19 cellular contexts compared by ENCODE assay signal in the genomic region with DNA sequence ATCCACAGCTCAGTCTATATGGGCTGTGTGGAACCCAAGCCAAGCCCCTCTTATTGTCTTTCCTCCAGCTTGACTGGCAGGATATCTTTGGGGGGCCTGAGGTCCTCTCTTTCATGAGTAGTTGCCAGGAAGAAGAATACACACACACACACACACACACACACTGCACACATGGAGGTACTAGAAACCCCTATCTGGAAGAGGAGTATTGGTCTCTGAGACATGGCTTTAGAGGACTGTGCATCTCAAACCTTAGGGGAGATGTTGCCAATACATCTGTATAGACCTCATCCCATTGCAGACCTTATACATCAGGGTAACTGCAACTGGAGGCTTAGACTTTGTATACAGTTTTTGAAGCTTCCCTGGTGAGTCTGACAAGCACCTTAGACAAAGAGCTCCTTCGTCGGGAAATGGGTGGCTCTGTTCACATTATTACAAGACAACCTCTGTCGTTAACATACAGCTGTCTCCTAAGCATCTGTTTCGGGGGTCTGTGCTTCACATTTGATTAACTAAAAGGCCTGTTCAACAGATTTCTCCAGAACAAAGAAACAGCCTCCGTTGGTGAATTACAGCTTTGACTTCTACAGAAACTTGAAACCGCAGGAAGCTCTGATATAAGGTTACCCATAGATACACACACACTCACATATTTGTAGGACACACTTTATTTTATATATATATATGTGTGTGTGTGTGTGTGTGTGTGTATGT. TPM values are rescaled to one million over a fixed set of nuclear protein-coding genes. Genes with fewer than 3 reads are reported as not detected.
"Had no signal": no experiment of that assay in that cellular context is flagged by ENCODE, and none has a peak within 500 bp of the region (broad histone marks: within the 10 kb centered on the region; RNA-seq: fewer than 3 reads in every experiment).

No MANE protein-coding gene starts in this region.

- H3K36me3 Mint-ChIP-seq: activated naive CD4-positive, alpha-beta T cell treated with anti-CD3 and anti-CD28 coated beads, Interleukin-2, amount 50 U/mL, for 24 hours had no signal

- DNase-seq: activated CD4-positive, alpha-beta T cell treated with anti-CD3 and anti-CD28 coated beads for 4 hours; activated CD8-positive, alpha-beta memory T cell treated with anti-CD3 and anti-CD28 coated beads, Interleukin-2, amount 50 U/mL, for 4 hours; activated CD8-positive, alpha-beta T cell treated with anti-CD3 and anti-CD28 coated beads, Interleukin-2, amount 10 ng/mL, durations not matched to agents 7 days and 5 days; activated effector memory CD4-positive, alpha-beta T cell treated with anti-CD3 and anti-CD28 coated beads, Interleukin-2, amount 50 U/mL, for 16 hours; activated T-cell treated with anti-CD3 and anti-CD28 coated beads, Interleukin-2, amount 50 U/mL, for 48 hours; adrenal gland; heart right ventricle; left colon; posterior cingulate gyrus; small intestine; stimulated activated CD4-positive, alpha-beta T cell treated with anti-CD3 and anti-CD28 coated beads, Interleukin-4, amount 100 ng/mL, for 24 hours; stimulated activated naive CD4-positive, alpha-beta T cell treated with Interleukin-2 at 50 U/mL for 16 hours; transverse colon had no signal

- H3K4me3 ChIP-seq: adrenal gland, gastroesophageal sphincter, heart right ventricle, transverse colon had no signal

- H3K27ac Mint-ChIP-seq: activated CD8-positive, alpha-beta T cell treated with anti-CD3 and anti-CD28 coated beads, Interleukin-2, amount 10 ng/mL, durations not matched to agents 7 days and 5 days; activated naive CD4-positive, alpha-beta T cell treated with anti-CD3 and anti-CD28 coated beads, Interleukin-2, amount 50 U/mL, for 24 hours had no signal

- ATAC-seq: activated CD8-positive, alpha-beta T cell treated with anti-CD3 and anti-CD28 coated beads, Interleukin-2, amount 10 ng/mL, durations not matched to agents 7 days and 5 days; gastroesophageal sphincter; heart right ventricle; left colon had no signal

- H3K9me3 ChIP-seq: adrenal gland, gastroesophageal sphincter, heart right ventricle, neutrophil, transverse colon had no signal

- H3K36me3 ChIP-seq: adrenal gland, gastroesophageal sphincter, heart right ventricle, neutrophil, transverse colon had no signal

- H3K27me3 ChIP-seq: adrenal gland, gastroesophageal sphincter had no signal

- FAIRE-seq: colon, endometrium, islet of Langerhans, small intestine had no signal

- H3K9me3 Mint-ChIP-seq: activated naive CD4-positive, alpha-beta T cell treated with anti-CD3 and anti-CD28 coated beads, Interleukin-2, amount 50 U/mL, for 24 hours had no signal

- H3K27ac ChIP-seq: adrenal gland, gastroesophageal sphincter, heart right ventricle, neutrophil, transverse colon had no signal

- H3K4me1 Mint-ChIP-seq: activated naive CD4-positive, alpha-beta T cell treated with anti-CD3 and anti-CD28 coated beads, Interleukin-2, amount 50 U/mL, for 24 hours had no signal

- H3K4me3 Mint-ChIP-seq: activated CD8-positive, alpha-beta T cell treated with anti-CD3 and anti-CD28 coated beads, Interleukin-2, amount 10 ng/mL, durations not matched to agents 7 days and 5 days; activated naive CD4-positive, alpha-beta T cell treated with anti-CD3 and anti-CD28 coated beads, Interleukin-2, amount 50 U/mL, for 24 hours had no signal

RNA-seq across cellular contexts. Expression of a gene that starts 5.5 kb away (rescaled TPM):
- total RNA-seq: activated CD8-positive, alpha-beta T cell treated with anti-CD3 and anti-CD28 coated beads, Interleukin-2, amount 10 ng/mL, durations not matched to agents 7 days and 5 days had no signal
